10 cellular contexts compared by ENCODE assay signal in genomic region chrX:13007519-13008188, GRCh38. TPM values are rescaled to one million over a fixed set of nuclear protein-coding genes. Genes with fewer than 3 reads are reported as not detected.
A peak's percentile ranks its signal among the peaks of the same experiment; 100 is the strongest.
DNase-seq lines count a peak whose midpoint lies in the region; ATAC-seq and TF ChIP-seq lines count a peak whose summit lies in the region.
"Had no signal": no experiment of that assay in that cellular context is flagged by ENCODE, and none has a peak within 500 bp of the region (broad histone marks: within the 10 kb centered on the region; RNA-seq: fewer than 3 reads in every experiment).

No MANE protein-coding gene starts in this region.

- H3K4me3 Mint-ChIP-seq in activated T-helper 17 cell treated with anti-CD3 and anti-CD28 coated beads, Interleukin-2, amount 50 U/mL, for 72 hours = peak overlapping the region; percentile 82
- H3K4me3 Mint-ChIP-seq in effector memory CD8-positive, alpha-beta T cell = peak overlapping the region in 1 of 2 donors; percentile 8
- H3K4me3 Mint-ChIP-seq: nephron progenitor cell had no signal

- H3K9me3 ChIP-seq in mucosa of descending colon = no peaks in the 10 kb centered on the region

- intact Hi-C loops in mucosa of descending colon (cut with DNase I, micrococcal nuclease) = no loop called here

- H3K36me3 Mint-ChIP-seq in activated T-helper 17 cell treated with anti-CD3 and anti-CD28 coated beads, Interleukin-2, amount 50 U/mL, for 72 hours (ENCODE audit: low read depth) = peaks cover 6% of the 10 kb centered on the region
- no peaks in the 10 kb centered on the region for H3K36me3 Mint-ChIP-seq in effector memory CD8-positive, alpha-beta T cell (ENCODE audit: insufficient read depth)

- peak; percentile 41 for DNase-seq in EL
- DNase-seq in mucosa of descending colon = no peak
- no peak for DNase-seq in iPS-NIHi7 (ENCODE audit: extremely low spot score)
- no peak for DNase-seq in stimulated activated naive CD4-positive, alpha-beta T cell (lab: John Stamatoyannopoulos, UW)
- DNase-seq in effector memory CD8-positive, alpha-beta T cell = no peak
- DNase-seq: NCI-H524, nephron progenitor cell had no signal

- ATAC-seq in HG02798 (IDR thresholded peaks at IDR 0.05; ENCODE audit: poor library complexity, unreplicated experiment) = peak; percentile 9
- ATAC-seq in activated T-helper 17 cell treated with anti-CD3 and anti-CD28 coated beads, Interleukin-2, amount 50 U/mL, for 72 hours (replicated peaks) = no peak
- peak; percentile 55 for ATAC-seq in mucosa of descending colon
- no peak for ATAC-seq in GM21515 (IDR thresholded peaks at IDR 0.05; ENCODE audit: unreplicated experiment)
- ATAC-seq in effector memory CD8-positive, alpha-beta T cell (replicated peaks) = no peak

- no peak overlapping the region for H3K27ac Mint-ChIP-seq in activated T-helper 17 cell treated with anti-CD3 and anti-CD28 coated beads, Interleukin-2, amount 50 U/mL, for 72 hours
- H3K27ac Mint-ChIP-seq in effector memory CD8-positive, alpha-beta T cell = peak overlapping the region in 1 of 2 donors; percentile 28
- H3K27ac Mint-ChIP-seq: nephron progenitor cell had no signal

- no peak overlapping the region for H3K4me3 ChIP-seq in mucosa of descending colon

- no peak for TF ChIP-seq CTCF in mucosa of descending colon (IDR thresholded peaks at IDR 0.05)

- no peaks in the 10 kb centered on the region for H3K36me3 ChIP-seq in mucosa of descending colon (ENCODE audit: low read depth)

- peaks cover 34% of the 10 kb centered on the region for H3K4me1 Mint-ChIP-seq in activated T-helper 17 cell treated with anti-CD3 and anti-CD28 coated beads, Interleukin-2, amount 50 U/mL, for 72 hours
- peaks cover 21 to 32% of the 10 kb centered on the region in 2 donors for H3K4me1 Mint-ChIP-seq in effector memory CD8-positive, alpha-beta T cell (ENCODE audit: low read depth in 2 of 2)
- H3K4me1 Mint-ChIP-seq: nephron progenitor cell had no signal

- no peaks in the 10 kb centered on the region for H3K9me3 Mint-ChIP-seq in activated T-helper 17 cell treated with anti-CD3 and anti-CD28 coated beads, Interleukin-2, amount 50 U/mL, for 72 hours
- H3K9me3 Mint-ChIP-seq in effector memory CD8-positive, alpha-beta T cell = no peaks in the 10 kb centered on the region

- H3K27me3 Mint-ChIP-seq in activated T-helper 17 cell treated with anti-CD3 and anti-CD28 coated beads, Interleukin-2, amount 50 U/mL, for 72 hours = no peaks in the 10 kb centered on the region
- no peaks in the 10 kb centered on the region for H3K27me3 Mint-ChIP-seq in effector memory CD8-positive, alpha-beta T cell

- peaks cover 4% of the 10 kb centered on the region for H3K4me1 ChIP-seq in mucosa of descending colon (ENCODE audit: low read depth)

RNA-seq across cellular contexts. Expression of gene TMSB4X, which starts 32.7 kb away (rescaled TPM):
- 1,000 to 10,000 TPM; 6,631 to 7,873 TPM for total RNA-seq in activated T-helper 17 cell treated with anti-CD3 and anti-CD28 coated beads, Interleukin-2, amount 50 U/mL, for 72 hours
- 1,000 to 10,000 TPM; 2,288 to 5,392 (median 5,014) TPM for total RNA-seq in mucosa of descending colon

RNA-seq across cellular contexts. Expression of gene FAM9C, which starts 36.8 kb away (rescaled TPM):
- under 1 TPM in 1 of 2 donors, not detected in 1; 0.21 TPM for total RNA-seq in activated T-helper 17 cell treated with anti-CD3 and anti-CD28 coated beads, Interleukin-2, amount 50 U/mL, for 72 hours
- under 1 TPM in 1 of 3 donors, not detected in 2; 0.13 TPM for total RNA-seq in mucosa of descending colon

Comparison
In these comparisons a context has a peak if more than half of its experiments do, and no peak if none do; other contexts are left out.
1. ATAC-seq: peak in HG02798 (single experiment) and mucosa of descending colon (single experiment); none in activated T-helper 17 cell treated with anti-CD3 and anti-CD28 coated beads, Interleukin-2, amount 50 U/mL, for 72 hours (single experiment), GM21515 (single experiment) and effector memory CD8-positive, alpha-beta T cell (single experiment).